ENCODE assay signal across 1 cellular context in the genomic region with DNA sequence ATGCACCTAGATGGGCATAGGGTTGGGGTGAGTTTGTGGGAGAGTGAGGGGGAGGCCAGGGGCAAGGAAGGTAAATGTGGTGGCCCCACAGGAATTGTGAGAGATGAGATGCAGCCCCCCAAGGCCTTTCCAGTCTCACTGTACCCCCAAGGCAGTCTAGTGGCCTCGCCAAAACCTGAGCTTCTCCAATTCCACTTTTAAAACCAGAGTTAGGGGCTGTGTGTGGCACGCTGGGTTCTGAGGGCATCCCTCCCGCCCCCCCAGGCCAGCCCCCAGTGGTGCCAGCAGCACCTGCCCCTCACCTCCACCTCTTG.
TF ChIP-seq lines count a peak whose summit lies in the region.

No MANE protein-coding gene starts in this region.

TF ChIP-seq in HepG2, 621 proteins besides CTCF, POLR2A, EP300 and RAD21:
- 0 out of 2 replicates have a peak, but pooled peaks have one; percentile 1 for TF ChIP-seq TBX2 (CRISPR knock-in tag; IDR thresholded peaks at IDR 0.05; ENCODE audit: borderline replicate concordance)
- no peak for TF ChIP-seq MYPOP (CRISPR knock-in tag; IDR thresholded peaks at IDR 0.05)
